Comparison of ENCODE assay signal across 17 cellular contexts in the genomic region with DNA sequence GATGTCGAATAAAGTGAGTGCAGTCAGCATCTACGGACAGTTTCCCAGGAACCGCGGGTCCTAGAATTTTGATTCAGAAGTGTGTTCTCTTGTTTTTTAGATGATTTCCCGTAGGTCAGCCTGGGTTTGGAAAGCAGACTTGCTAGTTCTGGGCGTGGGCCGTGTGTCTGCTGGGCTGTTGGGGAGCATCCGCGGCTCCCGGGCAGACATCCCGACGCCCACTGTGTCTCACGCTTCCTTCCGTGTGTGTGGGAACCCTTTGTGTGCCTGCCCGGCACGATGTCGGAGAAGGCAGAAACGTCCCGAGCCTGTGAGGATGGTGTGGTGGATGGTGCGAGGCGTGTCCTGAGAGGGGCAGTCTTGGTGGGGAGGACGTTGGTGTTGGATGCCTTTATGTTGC. TPM values are rescaled to one million over a fixed set of nuclear protein-coding genes. Genes with fewer than 3 reads are reported as not detected.
DNase-seq lines count a peak whose midpoint lies in the region; ATAC-seq lines count a peak whose summit lies in the region.
"Had no signal": no experiment of that assay in that cellular context is flagged by ENCODE, and none has a peak within 500 bp of the region (broad histone marks: within the 10 kb centered on the region; RNA-seq: fewer than 3 reads in every experiment).

No MANE protein-coding gene starts in this region.

- H3K4ac ChIP-seq in trophoblast cell (ENCODE audit: low read depth, low read length) = no peak overlapping the region

- H3K36me3 Mint-ChIP-seq in stimulated activated naive CD8-positive, alpha-beta T cell treated with anti-CD3 and anti-CD28 coated beads, Interleukin-15, Interleukin-2, amounts not matched to agents 100 ng/mL and 50 ng/mL, for 24 hours (ENCODE audit: low read depth) = peaks cover 70% of the 10 kb centered on the region
- H3K36me3 Mint-ChIP-seq in activated CD8-positive, alpha-beta memory T cell treated with anti-CD3 and anti-CD28 coated beads, Interleukin-2, amount 10 ng/mL, durations not matched to agents 7 days and 5 days = peaks cover 47% of the 10 kb centered on the region

- no peaks in the 10 kb centered on the region for H3K9me3 Mint-ChIP-seq in stimulated activated naive CD8-positive, alpha-beta T cell treated with anti-CD3 and anti-CD28 coated beads, Interleukin-15, Interleukin-2, amounts not matched to agents 100 ng/mL and 50 ng/mL, for 24 hours
- H3K9me3 Mint-ChIP-seq in activated CD8-positive, alpha-beta memory T cell treated with anti-CD3 and anti-CD28 coated beads, Interleukin-2, amount 10 ng/mL, durations not matched to agents 7 days and 5 days (ENCODE audit: low read depth) = no peaks in the 10 kb centered on the region

- H3K27ac ChIP-seq in trophoblast cell (ENCODE audit: low read depth, low read length) = no peak overlapping the region
- peak overlapping the region; percentile 73 for H3K27ac ChIP-seq in temporal lobe (ENCODE audit: low read depth, low read length)
- H3K27ac ChIP-seq: Peyer's patch had no signal

- CTCF ChIA-PET in activated CD8-positive, alpha-beta memory T cell treated with anti-CD3 and anti-CD28 coated beads, Interleukin-2, amount 10 ng/mL, durations not matched to agents 7 days and 5 days (lab: Charles Lee) = no interaction called here

- no peaks in the 10 kb centered on the region for H3K79me1 ChIP-seq in trophoblast cell (ENCODE audit: low read length)

- H3K9ac ChIP-seq in trophoblast cell (ENCODE audit: low read length) = no peak overlapping the region

- H3K9me3 ChIP-seq in trophoblast cell (ENCODE audit: insufficient read depth, low read depth, low read length) = no peaks in the 10 kb centered on the region
- H3K9me3 ChIP-seq: Peyer's patch had no signal

- no peak for DNase-seq in stimulated activated naive CD8-positive, alpha-beta T cell treated with anti-CD3 and anti-CD28 coated beads, Interleukin-15, Interleukin-2, amounts not matched to agents 100 U/mL and 50 U/mL, for 24 hours
- peak; percentile 30 for DNase-seq in middle frontal gyrus (ENCODE audit: extremely low spot score, low spot score)
- DNase-seq in trophoblast cell = no peak
- DNase-seq in activated CD8-positive, alpha-beta memory T cell treated with anti-CD3 and anti-CD28 coated beads, Interleukin-2, amount 10 ng/mL, durations not matched to agents 7 days and 5 days = no peak
- no peak for DNase-seq in DMS 273 treated with DMSO at 0.1 percent for 48 hours (lab: John Stamatoyannopoulos, UW)
- no peak for DNase-seq in UCSD-AML1 (lab: John Stamatoyannopoulos, UW; ENCODE audit: unreplicated experiment)
- DNase-seq: EL, Kasumi-1, NCI-H1694, NCI-H446, NCI-H526, Peyer's patch had no signal

- peaks cover 15% of the 10 kb centered on the region for H3K4me1 Mint-ChIP-seq in stimulated activated naive CD8-positive, alpha-beta T cell treated with anti-CD3 and anti-CD28 coated beads, Interleukin-15, Interleukin-2, amounts not matched to agents 100 ng/mL and 50 ng/mL, for 24 hours (ENCODE audit: low read depth)
- H3K4me1 Mint-ChIP-seq in activated CD8-positive, alpha-beta memory T cell treated with anti-CD3 and anti-CD28 coated beads, Interleukin-2, amount 10 ng/mL, durations not matched to agents 7 days and 5 days = peaks cover 16% of the 10 kb centered on the region

- no peak overlapping the region for H3K4me3 Mint-ChIP-seq in stimulated activated naive CD8-positive, alpha-beta T cell treated with anti-CD3 and anti-CD28 coated beads, Interleukin-15, Interleukin-2, amounts not matched to agents 100 ng/mL and 50 ng/mL, for 24 hours
- no peak overlapping the region for H3K4me3 Mint-ChIP-seq in activated CD8-positive, alpha-beta memory T cell treated with anti-CD3 and anti-CD28 coated beads, Interleukin-2, amount 10 ng/mL, durations not matched to agents 7 days and 5 days
- H3K4me3 Mint-ChIP-seq: B cell, CD14-positive monocyte had no signal

- H3K4me2 ChIP-seq in trophoblast cell (ENCODE audit: low read length) = no peak overlapping the region

- no peak overlapping the region for H2AK5ac ChIP-seq in trophoblast cell (ENCODE audit: low read length)

- H2AFZ ChIP-seq in trophoblast cell (ENCODE audit: insufficient read depth, low read length, poor library complexity) = no peak overlapping the region

- no peaks in the 10 kb centered on the region for H3K27me3 ChIP-seq in trophoblast cell (ENCODE audit: insufficient read depth, low read length)
- H3K27me3 ChIP-seq: Peyer's patch had no signal

- H3K4me1 ChIP-seq in trophoblast cell (ENCODE audit: control insufficient read depth in 1 of 2, insufficient read depth in 2 of 2, low read length in 2 of 2) = no peaks in the 10 kb centered on the region
- H3K4me1 ChIP-seq: Peyer's patch had no signal

- peaks cover 38 to 47% of the 10 kb centered on the region in 2 experiments for H3K36me3 ChIP-seq in trophoblast cell (ENCODE audit: control insufficient read depth in 1 of 2, insufficient read depth in 2 of 2, low read length in 2 of 2)

- H3K27me3 Mint-ChIP-seq in stimulated activated naive CD8-positive, alpha-beta T cell treated with anti-CD3 and anti-CD28 coated beads, Interleukin-15, Interleukin-2, amounts not matched to agents 100 ng/mL and 50 ng/mL, for 24 hours = no peaks in the 10 kb centered on the region
- H3K27me3 Mint-ChIP-seq in activated CD8-positive, alpha-beta memory T cell treated with anti-CD3 and anti-CD28 coated beads, Interleukin-2, amount 10 ng/mL, durations not matched to agents 7 days and 5 days = no peaks in the 10 kb centered on the region
- H3K27me3 Mint-ChIP-seq: B cell had no signal

- H4K91ac ChIP-seq in trophoblast cell (ENCODE audit: low read depth, low read length) = no peak overlapping the region

- H3K79me2 ChIP-seq in trophoblast cell (ENCODE audit: control insufficient read depth, insufficient read depth, low read length, poor library complexity) = no peaks in the 10 kb centered on the region

- H3K27ac Mint-ChIP-seq in stimulated activated naive CD8-positive, alpha-beta T cell treated with anti-CD3 and anti-CD28 coated beads, Interleukin-15, Interleukin-2, amounts not matched to agents 100 ng/mL and 50 ng/mL, for 24 hours = peak overlapping the region; percentile 55
- H3K27ac Mint-ChIP-seq in activated CD8-positive, alpha-beta memory T cell treated with anti-CD3 and anti-CD28 coated beads, Interleukin-2, amount 10 ng/mL, durations not matched to agents 7 days and 5 days = no peak overlapping the region
- H3K27ac Mint-ChIP-seq: B cell had no signal

- no peak overlapping the region for H3K23ac ChIP-seq in trophoblast cell (ENCODE audit: low read length)

- H4K12ac ChIP-seq in trophoblast cell (ENCODE audit: low read depth, low read length) = no peak overlapping the region

- H4K8ac ChIP-seq in trophoblast cell (ENCODE audit: low read depth, low read length) = no peak overlapping the region

- H2BK120ac ChIP-seq in trophoblast cell (ENCODE audit: insufficient read depth, low read length, poor library complexity) = no peak overlapping the region

- ATAC-seq in stimulated activated naive CD8-positive, alpha-beta T cell treated with anti-CD3 and anti-CD28 coated beads, Interleukin-15, Interleukin-2, amounts not matched to agents 100 U/mL and 50 U/mL, for 24 hours = no peak
- no peak for ATAC-seq in activated CD8-positive, alpha-beta memory T cell treated with anti-CD3 and anti-CD28 coated beads, Interleukin-2, amount 10 ng/mL, durations not matched to agents 7 days and 5 days
- ATAC-seq: Right ventricle myocardium inferior had no signal

- H3K18ac ChIP-seq in trophoblast cell (ENCODE audit: low read length) = no peak overlapping the region

- no peak overlapping the region for H2BK5ac ChIP-seq in trophoblast cell (ENCODE audit: low read depth, low read length, poor library complexity)

- H3K4me3 ChIP-seq in trophoblast cell (ENCODE audit: low read depth, low read length) = peak overlapping the region; percentile 44
- H3K4me3 ChIP-seq: Peyer's patch had no signal

- no CpG with 5 or more reads among the region's 22 CpGs for WGBS in trophoblast cell (ENCODE audit: extremely low coverage, insufficient coverage, insufficient read length)

- H3K14ac ChIP-seq in trophoblast cell (ENCODE audit: low read length) = no peak overlapping the region

- H2BK12ac ChIP-seq in trophoblast cell (ENCODE audit: low read length) = no peak overlapping the region

RNA-seq across cellular contexts. Expression of a gene that starts 18.4 kb away (rescaled TPM):
- 21.4 and 21.6 TPM in 2 replicates for polyA plus RNA-seq in trophoblast cell (2013)
- total RNA-seq in temporal lobe = 10.6 TPM
- 10 to 100 TPM; 38.4 to 39.7 TPM for total RNA-seq in activated CD8-positive, alpha-beta memory T cell treated with anti-CD3 and anti-CD28 coated beads, Interleukin-2, amount 10 ng/mL, durations not matched to agents 7 days and 5 days
